Comparison of ENCODE assay signal across 36 cellular contexts in the genomic region with DNA sequence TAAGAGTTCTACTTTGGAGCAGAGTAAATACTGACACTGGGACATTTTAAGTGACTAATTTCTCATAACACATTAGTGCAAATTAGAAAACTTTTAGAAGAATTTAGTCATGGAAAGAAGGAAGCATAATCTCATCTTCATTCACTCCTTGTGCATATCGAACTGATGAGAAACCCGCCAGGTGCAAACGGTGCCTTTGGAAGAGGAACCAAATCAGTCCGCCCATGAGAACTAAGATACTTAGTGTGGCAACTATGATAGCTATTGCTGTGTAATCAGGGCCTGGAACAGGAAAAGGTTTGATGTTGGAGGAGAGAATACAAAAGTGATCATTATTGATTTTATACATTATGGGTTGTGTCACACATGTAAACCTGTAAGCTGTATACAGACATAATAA.
"Had no signal": no experiment of that assay in that cellular context is flagged by ENCODE, and none has a peak within 500 bp of the region (broad histone marks: within the 10 kb centered on the region; RNA-seq: fewer than 3 reads in every experiment).

No MANE protein-coding gene starts in this region.

- DNase-seq: Karpas-422, Kasumi-1, KBM-7, KG1, MG63, MM.1S, MV-4-11, NCI-H1048, NCI-H1092, NCI-H1092 treated with DMSO at 0.1 percent for 48 hours, NCI-H1105, NCI-H1105 treated with DMSO at 0.1 percent for 48 hours, NCI-H1417 treated with DMSO at 0.1 percent for 48 hours, NCI-H1436, NCI-H1436 treated with DMSO at 0.1 percent for 48 hours, NCI-H146, NCI-H1694, NCI-H1694 treated with DMSO at 0.1 percent for 48 hours, NCI-H187, NCI-H187 treated with DMSO at 0.1 percent for 48 hours, NCI-H1930, NCI-H2029, NCI-H2029 treated with DMSO at 0.1 percent for 48 hours, NCI-H2081, NCI-H2081 treated with DMSO at 0.1 percent for 48 hours, NCI-H2107, NCI-H2171, NCI-H2171 treated with DMSO at 0.1 percent for 48 hours, NCI-H2227 treated with DMSO at 0.1 percent for 48 hours, NCI-H226, NCI-H345, NCI-H446, NCI-H446 treated with DMSO at 0.1 percent for 48 hours, NCI-H510A, NCI-H510A treated with DMSO at 0.1 percent for 48 hours had no signal

- H3K4me3 ChIP-seq: MG63 had no signal

- H3K9me3 ChIP-seq: MG63 had no signal

- H3K36me3 ChIP-seq: MG63 had no signal

- H3K27ac ChIP-seq: KMS-11 had no signal
